8 cellular contexts compared by ENCODE assay signal in genomic region chr4:2413821-2414610, GRCh38.
DNase-seq lines count a peak whose midpoint lies in the region; ATAC-seq and TF ChIP-seq lines count a peak whose summit lies in the region.

No MANE protein-coding gene starts in this region.

- H3K27ac ChIP-seq in BLaER1, result no peak overlapping the region; the same call in 1 of the 2 replicates
- H3K27ac ChIP-seq in muscle layer of duodenum (ENCODE audit: low read length), result peak overlapping the region; percentile 80

- no peak for TF ChIP-seq CTCF in NB4 (IDR thresholded peaks at IDR 0.05; ENCODE audit: low read depth, low read length)

- H3K9me3 ChIP-seq in BLaER1, result no peaks in the 10 kb centered on the region
- H3K9me3 ChIP-seq in muscle layer of duodenum (ENCODE audit: control insufficient read depth in 1 of 2, low read length in 2 of 2), result no peaks in the 10 kb centered on the region

- peak overlapping the region; percentile 94 for H3K4me2 ChIP-seq in BLaER1

- H3K9ac ChIP-seq in BLaER1, result 0 out of 2 replicates have a peak overlapping the region, but pooled peaks have one; percentile 12

- peak; percentile 31 for DNase-seq in NB4 (ENCODE audit: low read depth)
- DNase-seq in astrocyte of the hippocampus (ENCODE audit: low read depth, low spot score), result peak; percentile 33
- no peak for DNase-seq in AG08395 (ENCODE audit: low spot score)
- no peak for DNase-seq in NCI-H2029 treated with DMSO at 0.1 percent for 48 hours (lab: John Stamatoyannopoulos, UW)

- no peak for ATAC-seq in HG03354 (IDR thresholded peaks at IDR 0.05; ENCODE audit: poor library complexity, severe bottlenecking, unreplicated experiment)
- no peak for ATAC-seq in GM21619 (IDR thresholded peaks at IDR 0.05; ENCODE audit: unreplicated experiment)

- H3K27me3 ChIP-seq in BLaER1 (peaks cover 66% of the 10 kb centered on the region), muscle layer of duodenum (ENCODE audit: low read depth, low read length) (no peaks in the 10 kb centered on the region)

- H3K4me1 ChIP-seq in BLaER1 (peaks cover 55% of the 10 kb centered on the region), muscle layer of duodenum (ENCODE audit: control insufficient read depth in 1 of 2, insufficient read depth in 2 of 2, low read length in 2 of 2) (peaks cover 8 to 34% of the 10 kb centered on the region in 2 donors)

- H3K4me3 ChIP-seq in BLaER1, result peak overlapping the region; percentile 42
- H3K4me3 ChIP-seq in NB4 (ENCODE audit: low read depth, low read length), result peak overlapping the region; percentile 46
- peak overlapping the region; percentile 35 to 56 for H3K4me3 ChIP-seq in muscle layer of duodenum (ENCODE audit: low read depth in 1 of 2, low read length in 2 of 2)

- no peak for TF ChIP-seq POLR2A in NB4 (IDR thresholded peaks at IDR 0.05; ENCODE audit: extremely low read depth, insufficient read length)

- H3K36me3 ChIP-seq in BLaER1 (no peaks in the 10 kb centered on the region), muscle layer of duodenum (ENCODE audit: control insufficient read depth in 1 of 2, insufficient read depth in 2 of 2, low read length in 2 of 2) (no peaks in the 10 kb centered on the region)

- peaks cover 67% of the 10 kb centered on the region for H4K20me1 ChIP-seq in BLaER1

Comparison
In these comparisons a context has a peak if more than half of its experiments do, and no peak if none do; other contexts are left out.
1. DNase-seq: peak in NB4 (single experiment) and astrocyte of the hippocampus (single experiment); none in AG08395 (single experiment) and NCI-H2029 treated with DMSO at 0.1 percent for 48 hours (single experiment).
2. Peak in every context shown above with its lines, with median percentiles within 50 percentile points of each other: H3K4me3 ChIP-seq.